Comparison of ENCODE assay signal across 8 cellular contexts in the genomic region with DNA sequence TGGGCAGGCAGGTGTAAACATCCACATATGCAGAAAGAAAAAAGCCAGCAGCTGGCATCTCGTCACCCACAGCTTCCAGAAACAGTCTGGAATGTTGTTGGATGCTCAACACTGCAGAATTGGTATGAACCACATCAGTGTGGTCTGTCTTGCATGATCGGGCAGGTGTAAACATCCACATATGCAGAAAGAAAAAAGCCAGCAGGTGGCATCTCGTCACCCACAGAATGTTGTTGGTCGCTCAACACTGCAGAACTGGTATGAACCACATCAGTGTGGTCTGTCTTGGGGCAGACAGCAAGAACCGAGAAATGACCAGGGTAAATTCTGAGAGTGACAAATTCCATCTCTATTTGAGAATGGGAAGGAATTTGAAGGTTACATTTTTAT. TPM values are rescaled to one million over a fixed set of nuclear protein-coding genes. Genes with fewer than 3 reads are reported as not detected.
DNase-seq lines count a peak whose midpoint lies in the region; ATAC-seq, FAIRE-seq and TF ChIP-seq lines count a peak whose summit lies in the region.

No MANE protein-coding gene starts in this region.

- peaks cover 23 to 75% (median 65%) of the 10 kb centered on the region in 4 donors for H3K4me1 Mint-ChIP-seq in CD4-positive, CD25-positive, alpha-beta regulatory T cell

- H3K27me3 Mint-ChIP-seq in CD4-positive, CD25-positive, alpha-beta regulatory T cell = no peaks in the 10 kb centered on the region

- no peak for FAIRE-seq in HTR-8/SVneo (lab: Jason Lieb, UNC)

- no peaks in the 10 kb centered on the region for H3K9me3 Mint-ChIP-seq in CD4-positive, CD25-positive, alpha-beta regulatory T cell

- H3K27ac ChIP-seq in CD4-positive, CD25-positive, alpha-beta regulatory T cell (ENCODE audit: insufficient read depth, low read length, poor library complexity, severe bottlenecking) = no peak overlapping the region
- H3K27ac ChIP-seq in left lung = no peak overlapping the region

- peaks cover 2% of the 10 kb centered on the region for H3K36me3 ChIP-seq in CD4-positive, CD25-positive, alpha-beta regulatory T cell (ENCODE audit: control insufficient read depth, insufficient read depth, low read length)
- no peaks in the 10 kb centered on the region for H3K36me3 ChIP-seq in left lung

- no peak overlapping the region for H3K4me3 Mint-ChIP-seq in CD4-positive, CD25-positive, alpha-beta regulatory T cell

- peak; percentile 58 to 64 for ATAC-seq in CD4-positive, CD25-positive, alpha-beta regulatory T cell (ENCODE audit: low read depth in 2 of 2)
- ATAC-seq in GM18867 (IDR thresholded peaks at IDR 0.05; ENCODE audit: unreplicated experiment) (peak; percentile 96), HG03039 (IDR thresholded peaks at IDR 0.05; ENCODE audit: unreplicated experiment) (peak; percentile 85), left lung (peak; percentile 19)

- intact Hi-C loops in left lung (cut with DNase I) = no loop called here

- H3K9me3 ChIP-seq in CD4-positive, CD25-positive, alpha-beta regulatory T cell (ENCODE audit: control insufficient read depth in 2 of 2, low read length in 2 of 2) = no peaks in the 10 kb centered on the region
- no peaks in the 10 kb centered on the region for H3K9me3 ChIP-seq in left lung

- peaks cover 20% of the 10 kb centered on the region for H3K4me1 ChIP-seq in CD4-positive, CD25-positive, alpha-beta regulatory T cell (ENCODE audit: control insufficient read depth, insufficient read depth, low read length, poor library complexity, severe bottlenecking)
- peaks cover 0 to 20% of the 10 kb centered on the region in 2 donors for H3K4me1 ChIP-seq in left lung

- H3K36me3 Mint-ChIP-seq in CD4-positive, CD25-positive, alpha-beta regulatory T cell = peaks cover 6% of the 10 kb centered on the region

- H3K4me3 ChIP-seq in CD4-positive, CD25-positive, alpha-beta regulatory T cell (ENCODE audit: low read depth, low read length) = no peak overlapping the region
- H3K4me3 ChIP-seq in left lung = no peak overlapping the region

- TF ChIP-seq CTCF in left lung (IDR thresholded peaks at IDR 0.05) = no peak

- H3K27ac Mint-ChIP-seq in CD4-positive, CD25-positive, alpha-beta regulatory T cell = peak overlapping the region; percentile 39 to 95 (median 93)

- H3K27me3 ChIP-seq in CD4-positive, CD25-positive, alpha-beta regulatory T cell (ENCODE audit: control insufficient read depth, insufficient read depth, low read length) = no peaks in the 10 kb centered on the region
- H3K27me3 ChIP-seq in left lung = no peaks in the 10 kb centered on the region

- peak in 1 of 3 donors; percentile 42 for DNase-seq in CD4-positive, CD25-positive, alpha-beta regulatory T cell
- peak; percentile 41 for DNase-seq in SW480 (ENCODE audit: low spot score)
- no peak for DNase-seq in left lung
- no peak for DNase-seq in GM19240 (ENCODE audit: insufficient read length, low spot score)
- no peak for DNase-seq in HTR-8/SVneo (ENCODE audit: insufficient read length, low spot score)
- DNase-seq in T-helper 9 cell = no peak

RNA-seq across cellular contexts. Expression of gene DOCK10, which starts 39.6 kb away (rescaled TPM):
- total RNA-seq in CD4-positive, CD25-positive, alpha-beta regulatory T cell = 222 TPM
- 10 to 100 TPM; 28.3 to 47.7 (median 34.9) TPM for polyA plus RNA-seq in CD4-positive, CD25-positive, alpha-beta regulatory T cell
- 10 to 100 TPM; 17.8 to 47.4 TPM for total RNA-seq in left lung

Comparison
In these comparisons a context has a peak if more than half of its experiments do, and no peak if none do; other contexts are left out.
1. ATAC-seq: peak in every context shown above with its lines; median percentile 96 in GM18867; 85 in HG03039; 61 in CD4-positive, CD25-positive, alpha-beta regulatory T cell; 19 in left lung.